21 cellular contexts compared by ENCODE assay signal in genomic region chrX:74902806-74903205, GRCh38. TPM values are rescaled to one million over a fixed set of nuclear protein-coding genes. Genes with fewer than 3 reads are reported as not detected.
A peak's percentile ranks its signal among the peaks of the same experiment; 100 is the strongest.
DNase-seq lines count a peak whose midpoint lies in the region; ATAC-seq and TF ChIP-seq lines count a peak whose summit lies in the region.
"Had no signal": no experiment of that assay in that cellular context is flagged by ENCODE, and none has a peak within 500 bp of the region (broad histone marks: within the 10 kb centered on the region; RNA-seq: fewer than 3 reads in every experiment).

No MANE protein-coding gene starts in this region.

- no peaks in the 10 kb centered on the region for H3K4me1 ChIP-seq in lung (ENCODE audit: control insufficient read depth in 2 of 2, insufficient read depth in 2 of 2, low read length in 2 of 2)
- H3K4me1 ChIP-seq: body of pancreas, foreskin keratinocyte, vagina had no signal

- no peaks in the 10 kb centered on the region for H3K36me3 ChIP-seq in lung (ENCODE audit: control insufficient read depth in 2 of 2, insufficient read depth in 2 of 2, low read length in 2 of 2)
- H3K36me3 ChIP-seq: vagina had no signal

- H3K27ac ChIP-seq in lung (ENCODE audit: low read depth in 1 of 2, low read length in 1 of 2), result no peak overlapping the region
- H3K27ac ChIP-seq: body of pancreas, C4-2B, foreskin keratinocyte, PC-9, vagina had no signal

- DNase-seq in DMS53 (lab: John Stamatoyannopoulos, UW), result peak; percentile 81
- peak; percentile 27 for DNase-seq in NCI-H1417 treated with DMSO at 0.1 percent for 48 hours (lab: John Stamatoyannopoulos, UW)
- DNase-seq in NCI-H774 (lab: John Stamatoyannopoulos, UW), result peak; percentile 73
- peak; percentile 31 for DNase-seq in lung (ENCODE audit: low spot score)
- no peak for DNase-seq in effector CD8-positive, alpha-beta T cell (lab: John Stamatoyannopoulos, UW)
- no peak for DNase-seq in activated CD4-positive, alpha-beta T cell treated with anti-CD3 and anti-CD28 coated beads for 48 hours
- no peak for DNase-seq in Right ventricle myocardium superior
- no peak for DNase-seq in 8988T
- DNase-seq: activated CD4-positive, alpha-beta T cell treated with anti-CD3 and anti-CD28 coated beads, Interleukin-2, amount 50 U/mL, for 1 hour; activated CD8-positive, alpha-beta memory T cell treated with anti-CD3 and anti-CD28 coated beads, Interleukin-2, amount 50 U/mL, for 48 hours; body of pancreas; effector CD4-positive, alpha-beta T cell; foreskin keratinocyte; mammary epithelial cell; MV-4-11; PC-9; SK-N-SH had no signal

- peak; percentile 62 for ATAC-seq in lung (ENCODE audit: insufficient read depth, low FRiP score)
- no peak for ATAC-seq in Right ventricle myocardium superior (ENCODE audit: poor library complexity)
- ATAC-seq: body of pancreas, foreskin keratinocyte had no signal

- intact Hi-C loops in Right ventricle myocardium superior (cut with DNase I), result no loop called here

- TF ChIP-seq CTCF in lung (IDR thresholded peaks at IDR 0.05; ENCODE audit: control extremely low read depth, extremely low read depth), result no peak

- WGBS in lung, 2 donors, result 17 to 36% methylated on average over 2 of the region's 2 CpGs

- no peak overlapping the region for H3K4me3 ChIP-seq in lung
- H3K4me3 ChIP-seq: body of pancreas, PC-9, vagina had no signal

- no peaks in the 10 kb centered on the region for H3K27me3 ChIP-seq in lung (ENCODE audit: control insufficient read depth, insufficient read depth)
- H3K27me3 ChIP-seq: body of pancreas, foreskin keratinocyte, vagina had no signal

- H3K9me3 ChIP-seq in lung (ENCODE audit: control insufficient read depth in 2 of 2, insufficient read depth in 1 of 2, low read length in 1 of 2), result no peaks in the 10 kb centered on the region
- H3K9me3 ChIP-seq: body of pancreas, SK-N-SH, vagina had no signal

RNA-seq across cellular contexts. Expression of gene NEXMIF, which starts 22.4 kb away (rescaled TPM):
- total RNA-seq in lung (1 to 10 TPM in 1 of 2 donors, under 1 TPM in 1; 0.40 to 1.2 TPM), Right ventricle myocardium superior (0.16 TPM)
- polyA plus RNA-seq in lung, result under 1 TPM; 0.08 to 0.13 TPM
- total RNA-seq: foreskin keratinocyte, PC-9, pulmonary artery endothelial cell had no signal
- polyA plus RNA-seq: AG04450, foreskin keratinocyte had no signal

Comparison
In these comparisons a context has a peak if more than half of its experiments do, and no peak if none do; other contexts are left out.
1. DNase-seq: peak in DMS53 (single experiment), NCI-H1417 treated with DMSO at 0.1 percent for 48 hours (single experiment), NCI-H774 (single experiment) and lung (single experiment); none in effector CD8-positive, alpha-beta T cell (single experiment), activated CD4-positive, alpha-beta T cell treated with anti-CD3 and anti-CD28 coated beads for 48 hours (single experiment), Right ventricle myocardium superior (single experiment) and 8988T (single experiment).